In genomic region chr4:6633091-6633906, GRCh38 we compare ENCODE assay signal across 8 cellular contexts. TPM values are rescaled to one million over a fixed set of nuclear protein-coding genes. Genes with fewer than 3 reads are reported as not detected.
DNase-seq lines count a peak whose midpoint lies in the region; ATAC-seq, FAIRE-seq and TF ChIP-seq lines count a peak whose summit lies in the region.

No MANE protein-coding gene starts in this region.

- H3K36me3 Mint-ChIP-seq in Caco-2 (ENCODE audit: insufficient read depth, unreplicated experiment): peaks cover 5% of the 10 kb centered on the region

- BruUV-seq in Caco-2 (replicated peaks; lab: Mats Ljungman, UMichigan): no TSS peak

- TF ChIP-seq CTCF in Caco-2 (IDR thresholded peaks at IDR 0.05; ENCODE audit: insufficient read depth in 1 of 2, low read depth in 1 of 2, low read length in 1 of 2, severe bottlenecking in 1 of 2, unreplicated experiment in 1 of 2) (no peak), GM13976 (IDR thresholded peaks at IDR 0.05; ENCODE audit: borderline replicate concordance, control extremely low read depth, extremely low read depth, insufficient read depth, missing control alignments) (no peak)

- H3K36me3 ChIP-seq in Caco-2 (ENCODE audit: control insufficient read depth, insufficient read depth, low read length): no peaks in the 10 kb centered on the region

- H3K4me3 ChIP-seq in Caco-2 (ENCODE audit: low read depth, low read length): no peak overlapping the region

- H3K27ac Mint-ChIP-seq in Caco-2 (ENCODE audit: unreplicated experiment): peak overlapping the region; percentile 87

- no peak for ATAC-seq in HG02588 (IDR thresholded peaks at IDR 0.05; ENCODE audit: unreplicated experiment)

- no peaks in the 10 kb centered on the region for H3K27me3 Mint-ChIP-seq in Caco-2 (ENCODE audit: insufficient read depth, unreplicated experiment)

- CTCF ChIA-PET in Caco-2 (lab: Charles Lee): interaction anchor here (1.0 kb wide), 1 partner anchor 42 kb away, joined by 4 read pairs; no protein-coding TSS in a partner anchor

- H3K9me3 Mint-ChIP-seq in Caco-2 (ENCODE audit: unreplicated experiment): no peaks in the 10 kb centered on the region

- no peak for FAIRE-seq in frontal cortex (lab: Jason Lieb, UNC)

- intact Hi-C loops in Caco-2 (cut with micrococcal nuclease; ENCODE audit: unreplicated experiment): no loop called here

- no peak overlapping the region for H3K4me3 Mint-ChIP-seq in Caco-2 (ENCODE audit: unreplicated experiment)

- POLR2A ChIA-PET in Caco-2 (lab: Charles Lee): no interaction called here

- in situ Hi-C loops in GM13976 (cut with MboI; ENCODE audit: low sequenced_read_pairs, unreplicated experiment): no loop called here

- no peaks in the 10 kb centered on the region for H3K9me3 ChIP-seq in Caco-2

- peak in 1 of 2 experiments; percentile 54 for DNase-seq in Caco-2
- DNase-seq in MV-4-11 (lab: John Stamatoyannopoulos, UW): peak; percentile 91
- peak; percentile 89 for DNase-seq in SIG-M5 treated with dmso at 0.1 percent for 504 hours (lab: John Stamatoyannopoulos, UW; ENCODE audit: unreplicated experiment)
- DNase-seq in iris pigment epithelial cell (ENCODE audit: low read depth): peak; percentile 73
- DNase-seq in HPDE6-E6E7 (ENCODE audit: extremely low spot score): no peak
- no peak for DNase-seq in frontal cortex (ENCODE audit: low spot score in 2 of 2)
- no peak for DNase-seq in GM13976 (ENCODE audit: low spot score)

- H3K27me3 ChIP-seq in Caco-2 (replicated peaks; ENCODE audit: control insufficient read depth, insufficient read depth, low read length): no peaks in the 10 kb centered on the region

- no peaks in the 10 kb centered on the region for H3K4me1 Mint-ChIP-seq in Caco-2 (ENCODE audit: low read depth, unreplicated experiment)

- peaks cover 6% of the 10 kb centered on the region for H3K4me1 ChIP-seq in Caco-2

RNA-seq across cellular contexts. Expression of gene MRFAP1, which starts 7.2 kb away (rescaled TPM):
- total RNA-seq in Caco-2 (2022) (245 and 254 TPM in 2 replicates), frontal cortex (83.2 TPM)

RNA-seq across cellular contexts. Expression of gene MAN2B2, which starts 58.3 kb away (rescaled TPM):
- total RNA-seq in Caco-2 (2022) (17.3 and 20.5 TPM in 2 replicates), frontal cortex (7.3 TPM)

Comparison
In these comparisons a context has a peak if more than half of its experiments do, and no peak if none do; other contexts are left out.
1. DNase-seq: peak in MV-4-11 (single experiment), SIG-M5 treated with dmso at 0.1 percent for 504 hours (single experiment) and iris pigment epithelial cell (single experiment); none in HPDE6-E6E7 (single experiment), frontal cortex (0 of 2) and GM13976 (single experiment).